ENCODE assay signal across 8 cellular contexts in genomic region chr10:98404571-98405396, GRCh38. TPM values are rescaled to one million over a fixed set of nuclear protein-coding genes. Genes with fewer than 3 reads are reported as not detected.
DNase-seq lines count a peak whose midpoint lies in the region; ATAC-seq and TF ChIP-seq lines count a peak whose summit lies in the region.

No MANE protein-coding gene starts in this region.

- H3K4me2 ChIP-seq in MM.1S (ENCODE audit: low read depth, low read length) = peak overlapping the region; percentile 56; the same call in 1 of the 2 replicates

- H3K4me1 ChIP-seq in MM.1S (ENCODE audit: low read length) = peaks cover 9% of the 10 kb centered on the region
- no peaks in the 10 kb centered on the region for H3K4me1 ChIP-seq in ovary (ENCODE audit: insufficient read depth)

- H3K4me3 ChIP-seq in AG09309 (ENCODE audit: control insufficient read depth, low read depth, low read length) = no peak overlapping the region
- no peak overlapping the region for H3K4me3 ChIP-seq in MM.1S (ENCODE audit: low read length)
- no peak overlapping the region for H3K4me3 ChIP-seq in ovary

- H3K27ac ChIP-seq in MM.1S (ENCODE audit: low read length) (no peak overlapping the region), ovary (no peak overlapping the region)

- H3K9me2 ChIP-seq in MM.1S (replicated peaks; ENCODE audit: insufficient read depth, low read length) = no peaks in the 10 kb centered on the region

- no peak for TF ChIP-seq EP300 in ovary (IDR thresholded peaks at IDR 0.05)

- no peak for TF ChIP-seq CTCF in AG09309 (IDR thresholded peaks at IDR 0.05; ENCODE audit: control insufficient read depth, insufficient read depth, low read depth, low read length, missing control alignments)
- no peak for TF ChIP-seq CTCF in MM.1S (IDR thresholded peaks at IDR 0.05; ENCODE audit: low read length)
- TF ChIP-seq CTCF in ovary (IDR thresholded peaks at IDR 0.05) = no peak

- H3K36me3 ChIP-seq in MM.1S (replicated peaks; ENCODE audit: insufficient read depth, low read length) (no peaks in the 10 kb centered on the region), ovary (no peaks in the 10 kb centered on the region)

- H3K79me2 ChIP-seq in MM.1S (ENCODE audit: low read length) = no peaks in the 10 kb centered on the region

- ATAC-seq in GM19438 (IDR thresholded peaks at IDR 0.05; ENCODE audit: low read depth, unreplicated experiment) (peak; percentile 61), HG02840 (IDR thresholded peaks at IDR 0.05; ENCODE audit: low FRiP score, unreplicated experiment) (no peak), GM19324 (IDR thresholded peaks at IDR 0.05; ENCODE audit: low FRiP score, unreplicated experiment) (no peak)

- intact Hi-C loops in ovary (cut with DNase I) = no loop called here

- H3K9ac ChIP-seq in MM.1S (ENCODE audit: low read length) = peak overlapping the region; percentile 20; the same call in 1 of the 2 replicates

- WGBS in ovary, 3 donors = 60 to 70% (median 66%) methylated on average over 8 of the region's 8 CpGs

- TF ChIP-seq POLR2A in ovary (IDR thresholded peaks at IDR 0.05) = no peak

- H3K27me3 ChIP-seq in MM.1S (replicated peaks; ENCODE audit: insufficient read depth, low read length) (no peaks in the 10 kb centered on the region), ovary (no peaks in the 10 kb centered on the region)

- H4K20me1 ChIP-seq in MM.1S (ENCODE audit: insufficient read depth, low read length) = no peaks in the 10 kb centered on the region

- no peaks in the 10 kb centered on the region for H3K9me3 ChIP-seq in MM.1S (replicated peaks; ENCODE audit: insufficient read depth, low read length)
- no peaks in the 10 kb centered on the region for H3K9me3 ChIP-seq in ovary

- 0 out of 2 replicates have a peak overlapping the region, but pooled peaks have one; percentile 32 for H2AFZ ChIP-seq in MM.1S (ENCODE audit: low read length)

- DNase-seq in AG09309 (ENCODE audit: low read depth) = peak; percentile 57
- DNase-seq in MM.1S = no peak
- DNase-seq in fibroblast of the conjunctiva (ENCODE audit: low read depth) = peak; percentile 50
- no peak for DNase-seq in NK-92 (lab: John Stamatoyannopoulos, UW; ENCODE audit: unreplicated experiment)
- DNase-seq in ovary = no peak

- H3F3A ChIP-seq in MM.1S (ENCODE audit: insufficient read depth, low read length) = no peaks in the 10 kb centered on the region

RNA-seq across cellular contexts. Expression of gene PYROXD2, which starts 10.2 kb away (rescaled TPM):
- 10 to 100 TPM in 5 of 7 donors, 1 to 10 TPM in 2; 4.6 to 14.1 (median 10.3) TPM for total RNA-seq in ovary
- 1 to 10 TPM; 8.8 to 8.9 TPM for polyA plus RNA-seq in ovary

RNA-seq across cellular contexts. Expression of gene HPS1, which starts 42.0 kb away (rescaled TPM):
- 10 to 100 TPM; 32.1 to 56.8 (median 44.0) TPM for total RNA-seq in ovary
- polyA plus RNA-seq in ovary = 10 to 100 TPM; 33.0 to 36.3 TPM

Comparison
In these comparisons a context has a peak if more than half of its experiments do, and no peak if none do; other contexts are left out.
1. DNase-seq: peak in AG09309 (single experiment) and fibroblast of the conjunctiva (single experiment); none in MM.1S (single experiment), NK-92 (single experiment) and ovary (0 of 5).